1 cellular context compared by ENCODE assay signal in genomic region chr19:50728084-50728737, GRCh38.
TF ChIP-seq lines count a peak whose summit lies in the region.

No MANE protein-coding gene starts in this region.

TF ChIP-seq in WTC11, 78 proteins besides CTCF, POLR2A, EP300 and RAD21 (continued from another document and continues in another):
- TF ChIP-seq, protein P1, sequence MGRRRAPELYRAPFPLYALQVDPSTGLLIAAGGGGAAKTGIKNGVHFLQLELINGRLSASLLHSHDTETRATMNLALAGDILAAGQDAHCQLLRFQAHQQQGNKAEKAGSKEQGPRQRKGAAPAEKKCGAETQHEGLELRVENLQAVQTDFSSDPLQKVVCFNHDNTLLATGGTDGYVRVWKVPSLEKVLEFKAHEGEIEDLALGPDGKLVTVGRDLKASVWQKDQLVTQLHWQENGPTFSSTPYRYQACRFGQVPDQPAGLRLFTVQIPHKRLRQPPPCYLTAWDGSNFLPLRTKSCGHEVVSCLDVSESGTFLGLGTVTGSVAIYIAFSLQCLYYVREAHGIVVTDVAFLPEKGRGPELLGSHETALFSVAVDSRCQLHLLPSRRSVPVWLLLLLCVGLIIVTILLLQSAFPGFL (CRISPR knock-in tag; IDR thresholded peaks at IDR 0.05; ENCODE audit: borderline replicate concordance): no peak
- TF ChIP-seq RORB (CRISPR knock-in tag; IDR thresholded peaks at IDR 0.05) (no peak), STAT6 (CRISPR knock-in tag; conservative IDR thresholded peaks at IDR 0.05; ENCODE audit: low read depth) (no peak), CREM (CRISPR knock-in tag; IDR thresholded peaks at IDR 0.05) (no peak), JAZF1 (CRISPR knock-in tag; IDR thresholded peaks at IDR 0.05) (no peak), ZNF671 (CRISPR knock-in tag; IDR thresholded peaks at IDR 0.05) (no peak), HMGXB4 (CRISPR knock-in tag; IDR thresholded peaks at IDR 0.05) (no peak), MAX (CRISPR knock-in tag; IDR thresholded peaks at IDR 0.05) (peak; percentile 89; the same call in 1 of the 2 replicates), TP53 (CRISPR knock-in tag; IDR thresholded peaks at IDR 0.05) (no peak), RELA (CRISPR knock-in tag; IDR thresholded peaks at IDR 0.05; ENCODE audit: borderline replicate concordance) (no peak), ZNF512 (CRISPR knock-in tag; IDR thresholded peaks at IDR 0.05; ENCODE audit: borderline replicate concordance) (no peak), CBFB (CRISPR knock-in tag; IDR thresholded peaks at IDR 0.05; ENCODE audit: low read depth) (no peak), ARID4B (CRISPR knock-in tag; IDR thresholded peaks at IDR 0.05; ENCODE audit: borderline replicate concordance) (no peak; the same call in 1 of the 2 replicates), FOXJ3 (CRISPR knock-in tag; IDR thresholded peaks at IDR 0.05; ENCODE audit: borderline replicate concordance) (no peak), PRDM15 (CRISPR knock-in tag; IDR thresholded peaks at IDR 0.05) (no peak), NFE2L1 (CRISPR knock-in tag; IDR thresholded peaks at IDR 0.05) (no peak), ESRRA (CRISPR knock-in tag; IDR thresholded peaks at IDR 0.05; ENCODE audit: borderline replicate concordance) (no peak), SP1 (CRISPR knock-in tag; conservative IDR thresholded peaks at IDR 0.05) (peak; percentile 58), SMAD4 (CRISPR knock-in tag; IDR thresholded peaks at IDR 0.05) (no peak), FOXP4 (CRISPR knock-in tag; IDR thresholded peaks at IDR 0.05) (0 out of 2 replicates have a peak, but pooled peaks have one; percentile 20), ZNF396 (CRISPR knock-in tag; IDR thresholded peaks at IDR 0.05; ENCODE audit: borderline replicate concordance) (no peak)
- TF ChIP-seq, protein P2, sequence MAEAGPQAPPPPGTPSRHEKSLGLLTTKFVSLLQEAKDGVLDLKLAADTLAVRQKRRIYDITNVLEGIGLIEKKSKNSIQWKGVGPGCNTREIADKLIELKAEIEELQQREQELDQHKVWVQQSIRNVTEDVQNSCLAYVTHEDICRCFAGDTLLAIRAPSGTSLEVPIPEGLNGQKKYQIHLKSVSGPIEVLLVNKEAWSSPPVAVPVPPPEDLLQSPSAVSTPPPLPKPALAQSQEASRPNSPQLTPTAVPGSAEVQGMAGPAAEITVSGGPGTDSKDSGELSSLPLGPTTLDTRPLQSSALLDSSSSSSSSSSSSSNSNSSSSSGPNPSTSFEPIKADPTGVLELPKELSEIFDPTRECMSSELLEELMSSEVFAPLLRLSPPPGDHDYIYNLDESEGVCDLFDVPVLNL (CRISPR knock-in tag; IDR thresholded peaks at IDR 0.05; ENCODE audit: borderline replicate concordance, low read depth): no peak
- TF ChIP-seq, protein P3, sequence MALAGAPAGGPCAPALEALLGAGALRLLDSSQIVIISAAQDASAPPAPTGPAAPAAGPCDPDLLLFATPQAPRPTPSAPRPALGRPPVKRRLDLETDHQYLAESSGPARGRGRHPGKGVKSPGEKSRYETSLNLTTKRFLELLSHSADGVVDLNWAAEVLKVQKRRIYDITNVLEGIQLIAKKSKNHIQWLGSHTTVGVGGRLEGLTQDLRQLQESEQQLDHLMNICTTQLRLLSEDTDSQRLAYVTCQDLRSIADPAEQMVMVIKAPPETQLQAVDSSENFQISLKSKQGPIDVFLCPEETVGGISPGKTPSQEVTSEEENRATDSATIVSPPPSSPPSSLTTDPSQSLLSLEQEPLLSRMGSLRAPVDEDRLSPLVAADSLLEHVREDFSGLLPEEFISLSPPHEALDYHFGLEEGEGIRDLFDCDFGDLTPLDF (CRISPR knock-in tag; IDR thresholded peaks at IDR 0.05): peak; percentile 24; the same call in 1 of the 2 replicates
- TF ChIP-seq, protein P4, sequence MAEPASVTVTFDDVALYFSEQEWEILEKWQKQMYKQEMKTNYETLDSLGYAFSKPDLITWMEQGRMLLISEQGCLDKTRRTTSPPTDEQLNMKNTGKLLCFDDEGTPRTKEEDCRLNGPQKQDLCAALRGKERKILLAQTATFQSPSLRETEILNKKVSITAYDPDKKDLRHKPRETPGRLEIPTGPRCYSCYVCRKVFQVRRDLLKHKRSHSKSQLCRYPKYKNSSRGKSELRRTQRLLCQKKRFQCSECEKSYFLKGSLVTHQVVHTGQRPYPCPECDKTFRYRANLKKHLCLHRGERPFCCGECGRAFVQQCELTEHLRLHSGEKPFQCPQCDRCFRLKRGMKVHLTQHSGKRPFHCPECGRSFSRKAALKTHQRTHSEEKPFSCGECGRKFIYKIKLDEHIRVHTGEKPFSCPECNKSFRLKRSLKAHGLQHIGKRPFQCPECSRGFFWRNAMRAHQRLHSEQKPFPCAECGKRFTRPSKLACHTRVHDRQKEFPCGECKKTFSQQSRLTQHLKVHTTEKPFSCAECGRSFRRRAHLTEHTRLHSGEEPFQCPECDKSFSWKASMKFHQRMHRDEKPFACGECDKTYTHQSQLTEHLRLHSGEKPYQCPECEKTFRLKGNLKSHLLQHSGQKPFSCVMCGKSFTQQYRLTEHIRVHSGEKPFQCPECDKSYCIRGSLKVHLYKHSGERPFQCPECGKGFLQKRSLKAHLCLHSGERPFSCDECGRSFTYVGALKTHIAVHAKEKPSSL (CRISPR knock-in tag; conservative IDR thresholded peaks at IDR 0.05): no peak
